In genomic region chr1:163912491-163912890, GRCh38 we compare ENCODE assay signal across 28 cellular contexts.
"Had no signal": no experiment of that assay in that cellular context is flagged by ENCODE, and none has a peak within 500 bp of the region (broad histone marks: within the 10 kb centered on the region; RNA-seq: fewer than 3 reads in every experiment).

No MANE protein-coding gene starts in this region.

- H3K27me3 Mint-ChIP-seq: activated T-helper 17 cell treated with anti-CD3 and anti-CD28 coated beads, Interleukin-2, amount 50 U/mL, for 72 hours; effector memory CD8-positive, alpha-beta T cell; naive thymus-derived CD4-positive, alpha-beta T cell had no signal

- H3K9me3 Mint-ChIP-seq: effector memory CD8-positive, alpha-beta T cell had no signal

- H3K4me3 ChIP-seq: coronary artery, gastrocnemius medialis, pancreas, prostate gland, skin epidermis, testis, transverse colon had no signal

- H3K4me3 Mint-ChIP-seq: activated T-cell treated with anti-CD3 and anti-CD28 coated beads, Interleukin-2, amount 50 U/mL, for 4 hours; activated T-helper 17 cell treated with anti-CD3 and anti-CD28 coated beads, Interleukin-2, amount 50 U/mL, for 72 hours; effector memory CD8-positive, alpha-beta T cell; mesothelial cell of epicardium; naive thymus-derived CD4-positive, alpha-beta T cell had no signal

- DNase-seq: activated CD4-positive, alpha-beta T cell treated with anti-CD3 and anti-CD28 coated beads for 48 hours; activated CD4-positive, alpha-beta T cell treated with anti-CD3 and anti-CD28 coated beads, Interleukin-2, amount 50 U/mL, for 48 hours; activated gamma-delta T cell treated with Interleukin-2 at 50 U/mL for 16 hours; activated naive CD4-positive, alpha-beta T cell treated with anti-CD3 and anti-CD28 coated beads, Interleukin-2, amount 50 U/mL, for 16 hours; activated T-cell treated with anti-CD3 and anti-CD28 coated beads, Interleukin-2, amount 50 U/mL, for 4 hours; amniotic stem cell; brain microvascular endothelial cell; effector memory CD8-positive, alpha-beta T cell; erythroblast; gastrocnemius medialis; glutamatergic neuron; islet precursor cell; mammary epithelial cell; naive thymus-derived CD4-positive, alpha-beta T cell; pancreas; retina; stimulated activated CD4-positive, alpha-beta T cell treated with anti-CD3 and anti-CD28 coated beads, Interleukin-12 subunit alpha, Interleukin-12 subunit beta, amount 100 ng/mL, for 4 hours; stimulated activated CD4-positive, alpha-beta T cell treated with anti-CD3 and anti-CD28 coated beads, Interleukin-4, amount 100 ng/mL, for 1 hour; stimulated activated naive CD8-positive, alpha-beta T cell treated with anti-CD3 and anti-CD28 coated beads, Interleukin-15, Interleukin-2, amounts not matched to agents 100 U/mL and 50 U/mL, for 24 hours; T-helper 9 cell; testis; transverse colon; WERI-Rb-1 had no signal

- H3K27ac Mint-ChIP-seq: activated T-helper 17 cell treated with anti-CD3 and anti-CD28 coated beads, Interleukin-2, amount 50 U/mL, for 72 hours; effector memory CD8-positive, alpha-beta T cell; mesothelial cell of epicardium; naive thymus-derived CD4-positive, alpha-beta T cell had no signal

- H3K4me1 Mint-ChIP-seq: activated T-helper 17 cell treated with anti-CD3 and anti-CD28 coated beads, Interleukin-2, amount 50 U/mL, for 72 hours; naive thymus-derived CD4-positive, alpha-beta T cell had no signal
